In the genomic region with DNA sequence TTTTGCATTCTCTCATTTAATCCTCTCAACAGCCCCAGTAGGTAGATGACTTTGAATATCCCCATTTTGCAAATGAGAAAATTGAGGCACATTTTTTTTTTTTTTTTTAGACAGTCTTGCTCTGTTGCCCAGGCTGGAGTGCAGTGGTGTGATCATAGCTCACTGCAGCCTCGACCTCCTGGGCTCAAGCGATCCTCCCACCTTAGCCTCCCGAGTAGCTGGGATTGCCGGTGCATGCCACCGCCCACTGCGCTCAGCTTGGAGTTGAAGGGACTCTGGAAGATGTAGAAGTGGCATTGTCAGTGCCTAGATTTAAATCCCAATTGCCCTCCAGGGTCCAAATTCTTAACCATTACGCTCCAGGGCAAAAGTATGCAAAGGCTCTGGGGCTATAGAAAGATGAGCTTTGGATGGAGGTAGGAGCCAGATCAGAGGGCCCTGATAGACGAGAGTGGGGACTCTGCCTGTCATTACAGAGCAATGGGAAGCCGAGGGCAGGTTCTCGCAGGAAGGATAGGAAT, we compare ENCODE assay signal across 1 cellular context.
TF ChIP-seq lines count a peak whose summit lies in the region.

No MANE protein-coding gene starts in this region.

TF ChIP-seq in GM23338, 12 proteins besides CTCF, POLR2A, EP300 and RAD21 (continued from another document):
- TF ChIP-seq, protein P1, sequence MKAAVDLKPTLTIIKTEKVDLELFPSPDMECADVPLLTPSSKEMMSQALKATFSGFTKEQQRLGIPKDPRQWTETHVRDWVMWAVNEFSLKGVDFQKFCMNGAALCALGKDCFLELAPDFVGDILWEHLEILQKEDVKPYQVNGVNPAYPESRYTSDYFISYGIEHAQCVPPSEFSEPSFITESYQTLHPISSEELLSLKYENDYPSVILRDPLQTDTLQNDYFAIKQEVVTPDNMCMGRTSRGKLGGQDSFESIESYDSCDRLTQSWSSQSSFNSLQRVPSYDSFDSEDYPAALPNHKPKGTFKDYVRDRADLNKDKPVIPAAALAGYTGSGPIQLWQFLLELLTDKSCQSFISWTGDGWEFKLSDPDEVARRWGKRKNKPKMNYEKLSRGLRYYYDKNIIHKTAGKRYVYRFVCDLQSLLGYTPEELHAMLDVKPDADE (IDR thresholded peaks at IDR 0.05) = no peak
- TF ChIP-seq ZNF331 (CRISPR knock-in tag; IDR thresholded peaks at IDR 0.05; ENCODE audit: low read depth) = no peak
TF ChIP-seq in GM23338: peak in this region for 0.
